Comparison of ENCODE assay signal across 8 cellular contexts in the genomic region with DNA sequence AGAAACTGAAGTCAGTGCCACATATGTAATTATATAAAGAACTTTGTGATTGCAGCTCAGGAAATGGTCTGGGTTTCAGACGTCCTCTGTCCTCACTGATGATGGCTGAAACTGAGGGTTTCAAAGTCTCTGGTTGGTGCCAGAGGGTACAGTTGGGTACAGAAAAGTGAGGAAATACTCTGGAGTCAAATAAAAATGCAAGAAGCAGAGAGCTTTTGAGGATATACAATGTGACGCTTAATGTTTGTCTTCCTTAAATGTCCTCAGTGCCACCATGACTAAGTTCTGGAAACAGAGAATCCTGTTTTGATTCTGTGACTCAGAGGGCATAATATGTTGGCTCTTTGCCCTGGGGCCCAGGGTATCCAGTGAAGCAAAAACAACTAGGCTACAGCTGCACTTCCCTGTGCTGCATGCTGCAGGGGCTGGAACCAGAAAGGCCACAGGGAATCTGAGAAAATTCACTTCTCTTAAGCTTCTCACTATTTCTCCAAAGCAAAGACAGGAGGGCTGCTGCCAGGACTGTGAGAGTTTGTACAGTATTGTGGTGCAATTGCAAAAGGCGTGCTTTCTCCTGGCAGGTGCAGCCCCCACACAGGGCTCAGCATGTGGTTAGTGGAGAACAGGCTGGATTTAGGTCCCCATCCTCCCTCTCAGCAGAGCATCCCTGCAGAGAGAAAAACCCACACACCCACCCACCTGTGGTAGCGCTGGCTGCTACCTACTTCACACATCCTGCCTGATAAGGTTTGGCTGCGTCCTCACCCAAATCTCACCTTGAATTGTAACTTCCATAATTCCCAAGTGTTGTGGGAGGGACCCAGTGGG.
A peak's percentile ranks its signal among the peaks of the same experiment; 100 is the strongest.
DNase-seq lines count a peak whose midpoint lies in the region; ATAC-seq, FAIRE-seq and TF ChIP-seq lines count a peak whose summit lies in the region.

No MANE protein-coding gene starts in this region.

- ATAC-seq in CD4-positive, alpha-beta T cell (ENCODE audit: poor library complexity), result no peak
- ATAC-seq in GM19324 (IDR thresholded peaks at IDR 0.05; ENCODE audit: low FRiP score, unreplicated experiment), result no peak

- H3K9me3 Mint-ChIP-seq in CD4-positive, alpha-beta T cell, result peaks cover 2% of the 10 kb centered on the region

- intact Hi-C loops in CD4-positive, alpha-beta T cell (cut with DNase I, micrococcal nuclease), result no loop called here

- no peak overlapping the region for H3K4me3 ChIP-seq in bronchial epithelial cell (ENCODE audit: low read depth, low read length)

- in situ Hi-C loops in Caki2 (cut with HindIII; ENCODE audit: low pct_unique_long_range_greater_than_20kb, low sequenced_read_pairs), result loop anchor here (5.0 kb wide), 1 partner anchor 38 kb away; no protein-coding TSS in a partner anchor

- H3K27ac ChIP-seq in CD4-positive, alpha-beta T cell (ENCODE audit: low read depth, low read length), result no peak overlapping the region

- peaks cover 7% of the 10 kb centered on the region for H3K27me3 Mint-ChIP-seq in CD4-positive, alpha-beta T cell

- no peak for FAIRE-seq in bronchial epithelial cell (lab: Jason Lieb, UNC)

- POLR2A ChIA-PET in CD4-positive, alpha-beta T cell (lab: Charles Lee), result no interaction called here

- no peak for TF ChIP-seq CTCF in bronchial epithelial cell (IDR thresholded peaks at IDR 0.05; ENCODE audit: insufficient read depth, low read length, severe bottlenecking)
- TF ChIP-seq CTCF in CD4-positive, alpha-beta T cell (IDR thresholded peaks at IDR 0.05), result no peak

- no peaks in the 10 kb centered on the region for H3K9me3 ChIP-seq in CD4-positive, alpha-beta T cell (ENCODE audit: control insufficient read depth, low read length)

- H3K27ac Mint-ChIP-seq in CD4-positive, alpha-beta T cell, result no peak overlapping the region

- H3K36me3 ChIP-seq in bronchial epithelial cell (ENCODE audit: control insufficient read depth, insufficient read depth, low read length), result no peaks in the 10 kb centered on the region

- CTCF ChIA-PET in CD4-positive, alpha-beta T cell (lab: Charles Lee), result no interaction called here

- DNase-seq in Caki2 (ENCODE audit: low read depth) (peak; percentile 97), LoVo (ENCODE audit: low spot score) (peak; percentile 88), bronchial epithelial cell (ENCODE audit: low read depth) (peak; percentile 94), mucosa of gallbladder (ENCODE audit: low spot score) (peak; percentile 58), NCI-H187 (lab: John Stamatoyannopoulos, UW) (no peak)
- no peak for DNase-seq in CD4-positive, alpha-beta T cell
- DNase-seq in activated CD4-positive, CD25-positive, alpha-beta regulatory T cell treated with anti-CD3 and anti-CD28 coated beads, Interleukin-2, amount 50 U/mL, for 72 hours, result no peak

- no peaks in the 10 kb centered on the region for H3K4me1 Mint-ChIP-seq in CD4-positive, alpha-beta T cell (ENCODE audit: low read depth)

- H3K27me3 ChIP-seq in bronchial epithelial cell (ENCODE audit: control insufficient read depth, insufficient read depth, low read length), result no peaks in the 10 kb centered on the region
- H3K27me3 ChIP-seq in CD4-positive, alpha-beta T cell (ENCODE audit: control insufficient read depth, insufficient read depth, low read length), result no peaks in the 10 kb centered on the region

- H3K36me3 Mint-ChIP-seq in CD4-positive, alpha-beta T cell (ENCODE audit: low read depth), result no peaks in the 10 kb centered on the region

- no peak overlapping the region for H3K4me3 Mint-ChIP-seq in CD4-positive, alpha-beta T cell

Comparison
In these comparisons a context has a peak if more than half of its experiments do, and no peak if none do; other contexts are left out.
1. DNase-seq: peak in Caki2 (single experiment), LoVo (single experiment), bronchial epithelial cell (single experiment) and mucosa of gallbladder (single experiment); none in CD4-positive, alpha-beta T cell (0 of 10), NCI-H187 (0 of 2) and activated CD4-positive, CD25-positive, alpha-beta regulatory T cell treated with anti-CD3 and anti-CD28 coated beads, Interleukin-2, amount 50 U/mL, for 72 hours (single experiment).